ENCODE assay signal across 12 cellular contexts in genomic region chr12:18747960-18748359, GRCh38. TPM values are rescaled to one million over a fixed set of nuclear protein-coding genes. Genes with fewer than 3 reads are reported as not detected.
A peak's percentile ranks its signal among the peaks of the same experiment; 100 is the strongest.
DNase-seq lines count a peak whose midpoint lies in the region; ATAC-seq, FAIRE-seq and TF ChIP-seq lines count a peak whose summit lies in the region.
"Had no signal": no experiment of that assay in that cellular context is flagged by ENCODE, and none has a peak within 500 bp of the region (broad histone marks: within the 10 kb centered on the region; RNA-seq: fewer than 3 reads in every experiment).

No MANE protein-coding gene starts in this region.

- no peaks in the 10 kb centered on the region for H3K9me3 ChIP-seq in AG04450 (ENCODE audit: control insufficient read depth, insufficient read depth, low read length)
- H3K9me3 ChIP-seq: BLaER1 treated with 17β-estradiol and CSF1 and Interleukin-3, amounts not matched to agents 10 nM and 100 nM; SJCRH30; spleen had no signal

- peak overlapping the region; percentile 13 for H3K27ac ChIP-seq in AG04450 (ENCODE audit: low read depth, low read length)
- H3K27ac ChIP-seq: BLaER1 treated with 17β-estradiol and CSF1 and Interleukin-3, amounts not matched to agents 10 nM and 100 nM; SJCRH30; spleen had no signal

- H3K36me3 ChIP-seq in bronchial epithelial cell (ENCODE audit: control insufficient read depth, insufficient read depth, low read length) (no peaks in the 10 kb centered on the region), kidney epithelial cell (ENCODE audit: control insufficient read depth, insufficient read depth, low read length) (no peaks in the 10 kb centered on the region)
- H3K36me3 ChIP-seq: BLaER1 treated with 17β-estradiol and CSF1 and Interleukin-3, amounts not matched to agents 10 nM and 100 nM; SJCRH30; spleen had no signal

- peak; percentile 77 for DNase-seq in AG04450 (ENCODE audit: low read depth, low spot score)
- DNase-seq in HT1080 (ENCODE audit: low read depth): peak; percentile 81
- peak; percentile 77 for DNase-seq in bronchial epithelial cell (ENCODE audit: low read depth)
- peak; percentile 72 for DNase-seq in kidney epithelial cell (ENCODE audit: low read depth)
- no peak for DNase-seq in NCI-H2029 (lab: John Stamatoyannopoulos, UW)
- DNase-seq in left lobe of liver (ENCODE audit: low spot score): no peak
- DNase-seq in activated T-cell treated with anti-CD3 and anti-CD28 coated beads, Interleukin-2, amount 50 U/mL, for 1 hour: no peak
- DNase-seq in GM12891 (ENCODE audit: insufficient read length, low spot score): no peak
- DNase-seq: KG1, SJCRH30, spleen had no signal

- TF ChIP-seq CTCF in AG04450 (IDR thresholded peaks at IDR 0.05; ENCODE audit: low read depth, low read length) (no peak), bronchial epithelial cell (IDR thresholded peaks at IDR 0.05; ENCODE audit: insufficient read depth, low read length, severe bottlenecking) (no peak), kidney epithelial cell (IDR thresholded peaks at IDR 0.05; ENCODE audit: insufficient read depth, low read length, poor library complexity, severe bottlenecking) (no peak)

- no peak for FAIRE-seq in bronchial epithelial cell (lab: Jason Lieb, UNC)
- no peak for FAIRE-seq in GM12891 (lab: Jason Lieb, UNC)

- POLR2A ChIA-PET in AG04450 (lab: Yijun Ruan, JAX): interaction anchor here (0.5 kb wide), 1 partner anchor 381 kb away, joined by 10 read pairs; no protein-coding TSS in a partner anchor

- ATAC-seq in left lobe of liver: no peak

- H3K4me3 ChIP-seq in AG04450 (ENCODE audit: low read depth, low read length) (no peak overlapping the region), bronchial epithelial cell (ENCODE audit: low read depth, low read length) (no peak overlapping the region), kidney epithelial cell (ENCODE audit: low read depth, low read length) (no peak overlapping the region)
- H3K4me3 ChIP-seq: BLaER1 treated with 17β-estradiol and CSF1 and Interleukin-3, amounts not matched to agents 10 nM and 100 nM; SJCRH30; spleen had no signal

- H3K27me3 ChIP-seq in AG04450 (ENCODE audit: control insufficient read depth, insufficient read depth, low read length) (no peaks in the 10 kb centered on the region), bronchial epithelial cell (ENCODE audit: control insufficient read depth, insufficient read depth, low read length) (no peaks in the 10 kb centered on the region), kidney epithelial cell (ENCODE audit: control insufficient read depth, insufficient read depth, low read length) (no peaks in the 10 kb centered on the region)
- H3K27me3 ChIP-seq: BLaER1 treated with 17β-estradiol and CSF1 and Interleukin-3, amounts not matched to agents 10 nM and 100 nM; SJCRH30; spleen had no signal

- no peak for TF ChIP-seq POLR2A in GM12891 (IDR thresholded peaks at IDR 0.05; ENCODE audit: low read depth, low read length)

- CTCF ChIA-PET in AG04450 (lab: Charles Lee): interaction anchor here (0.8 to 1.8 kb wide), 3 partner anchors 25 to 439 kb away, joined by 3 to 8 read pairs (median 5); no protein-coding TSS in a partner anchor

TF ChIP-seq in GM12891, 5 proteins besides CTCF, POLR2A, EP300 and RAD21:
- TF ChIP-seq SPI1 (IDR thresholded peaks at IDR 0.05; ENCODE audit: low read depth, low read length) (no peak), TAF1 (IDR thresholded peaks at IDR 0.05; ENCODE audit: low read depth, low read length) (no peak), POLR2AphosphoS5 (IDR thresholded peaks at IDR 0.05; ENCODE audit: low read depth, low read length) (no peak), PAX5 (IDR thresholded peaks at IDR 0.05; ENCODE audit: insufficient read depth, low read length, severe bottlenecking) (no peak), POU2F2 (IDR thresholded peaks at IDR 0.05; ENCODE audit: low read depth, low read length) (no peak)

RNA-seq across cellular contexts. Expression of gene CAPZA3, which starts 10.0 kb away (rescaled TPM):
- polyA plus RNA-seq in AG04450 (2011; rRNA removed): not detected in 2 replicates
- not detected in 2 replicates for polyA minus RNA-seq in AG04450 (2011; rRNA and poly(A)+ RNA removed)
- total RNA-seq in HT1080 (2014; rRNA removed; shearing (Covaris generic)): not detected in 2 replicates
- polyA plus RNA-seq in HT1080 (2015; cell fraction: cytosol; rRNA removed): not detected in 2 replicates
- polyA plus RNA-seq in HT1080 (2015; cell fraction: nucleus; rRNA removed): not detected in 2 replicates
- total RNA-seq in bronchial epithelial cell: 0.13 TPM in 1 of 2 replicates, not detected in the other
- total RNA-seq in kidney epithelial cell: not detected in 2 replicates
- 0.33 TPM for total RNA-seq in left lobe of liver
- not detected for polyA plus RNA-seq in GM12891 (2012; ENCODE audit: low read depth, missing spikeins)
- total RNA-seq: SJCRH30, spleen had no signal
- polyA plus RNA-seq: spleen had no signal

RNA-seq across cellular contexts. Expression of gene PLCZ1, which starts 10.1 kb away (rescaled TPM):
- polyA plus RNA-seq in AG04450 (2011; rRNA removed): not detected in 2 replicates
- polyA minus RNA-seq in AG04450 (2011; rRNA and poly(A)+ RNA removed): 0.13 TPM in 1 of 2 replicates, not detected in the other
- 0.07 TPM in 1 of 2 replicates, not detected in the other for total RNA-seq in HT1080 (2014; rRNA removed; shearing (Covaris generic))
- polyA plus RNA-seq in HT1080 (2015; cell fraction: cytosol; rRNA removed): 0.16 TPM in 1 of 2 replicates, not detected in the other
- polyA plus RNA-seq in HT1080 (2015; cell fraction: nucleus; rRNA removed): 0.35 and 0.45 TPM in 2 replicates
- not detected in 2 replicates for total RNA-seq in bronchial epithelial cell
- not detected in 2 replicates for total RNA-seq in kidney epithelial cell
- total RNA-seq in left lobe of liver: not detected
- not detected for polyA plus RNA-seq in GM12891 (2012; ENCODE audit: low read depth, missing spikeins)
- total RNA-seq: SJCRH30, spleen had no signal
- polyA plus RNA-seq: spleen had no signal

Comparison
In these comparisons a context has a peak if more than half of its experiments do, and no peak if none do; other contexts are left out.
1. DNase-seq: peak in AG04450 (single experiment), HT1080 (single experiment), bronchial epithelial cell (single experiment) and kidney epithelial cell (single experiment); none in NCI-H2029 (single experiment), left lobe of liver (single experiment), activated T-cell treated with anti-CD3 and anti-CD28 coated beads, Interleukin-2, amount 50 U/mL, for 1 hour (single experiment) and GM12891 (single experiment).